ENCODE assay signal across 10 cellular contexts in genomic region chr3:183295211-183295610, GRCh38. TPM values are rescaled to one million over a fixed set of nuclear protein-coding genes. Genes with fewer than 3 reads are reported as not detected.
DNase-seq lines count a peak whose midpoint lies in the region; ATAC-seq and TF ChIP-seq lines count a peak whose summit lies in the region.
"Had no signal": no experiment of that assay in that cellular context is flagged by ENCODE, and none has a peak within 500 bp of the region (broad histone marks: within the 10 kb centered on the region; RNA-seq: fewer than 3 reads in every experiment).

No MANE protein-coding gene starts in this region.

- H3K9me2 ChIP-seq in hepatocyte (replicated peaks; ENCODE audit: insufficient read depth), result no peaks in the 10 kb centered on the region

- no peak overlapping the region for H2AFZ ChIP-seq in hepatocyte

- no peaks in the 10 kb centered on the region for H4K20me1 ChIP-seq in hepatocyte (ENCODE audit: insufficient read depth, poor library complexity, severe bottlenecking)

- no peaks in the 10 kb centered on the region for H3K79me2 ChIP-seq in hepatocyte

- TF ChIP-seq POLR2A in adrenal gland (IDR thresholded peaks at IDR 0.05), result no peak

- H3K4me3 ChIP-seq in left ventricle myocardium inferior (no peak overlapping the region), adrenal gland (no peak overlapping the region), hepatocyte (no peak overlapping the region)

- no peak overlapping the region for H3K27ac Mint-ChIP-seq in activated naive CD4-positive, alpha-beta T cell treated with anti-CD3 and anti-CD28 coated beads, Interleukin-2, amount 50 U/mL, for 72 hours

- no peaks in the 10 kb centered on the region for H3K9me3 Mint-ChIP-seq in activated naive CD4-positive, alpha-beta T cell treated with anti-CD3 and anti-CD28 coated beads, Interleukin-2, amount 50 U/mL, for 72 hours

- peaks cover 0 to 6% of the 10 kb centered on the region in 2 donors for H3K36me3 Mint-ChIP-seq in activated naive CD4-positive, alpha-beta T cell treated with anti-CD3 and anti-CD28 coated beads, Interleukin-2, amount 50 U/mL, for 72 hours

- intact Hi-C loops in Right ventricle myocardium inferior (cut with DNase I) (no loop called here), left ventricle myocardium inferior (cut with micrococcal nuclease) (no loop called here), adrenal gland (cut with DNase I) (no loop called here)

- no peak for DNase-seq in Right ventricle myocardium inferior (ENCODE audit: missing footprints)
- no peak for DNase-seq in left ventricle myocardium inferior
- peak; percentile 63 to 86 (median 81) for DNase-seq in adrenal gland
- peak; percentile 37 for DNase-seq in hepatocyte (ENCODE audit: low spot score)
- peak; percentile 83 for DNase-seq in ureter (ENCODE audit: low spot score)
- no peak for DNase-seq in activated naive CD4-positive, alpha-beta T cell treated with anti-CD3 and anti-CD28 coated beads, Interleukin-2, amount 50 U/mL, for 72 hours (ENCODE audit: low spot score in 2 of 2)
- DNase-seq in activated CD4-positive, alpha-beta T cell treated with anti-CD3 and anti-CD28 coated beads for 48 hours, result no peak
- DNase-seq in hippocampal formation (lab: John Stamatoyannopoulos, UW), result no peak
- DNase-seq: effector memory CD4-positive, alpha-beta T cell; MM.1S had no signal

- TF ChIP-seq CTCF in left ventricle myocardium inferior (IDR thresholded peaks at IDR 0.05; ENCODE audit: borderline replicate concordance), result no peak
- TF ChIP-seq CTCF in adrenal gland (IDR thresholded peaks at IDR 0.05), result no peak
- TF ChIP-seq CTCF in hepatocyte (IDR thresholded peaks at IDR 0.05; ENCODE audit: poor library complexity), result no peak

- H3K27ac ChIP-seq in left ventricle myocardium inferior (replicated peaks) (no peak overlapping the region), adrenal gland (peak overlapping the region in 2 of 5 donors; percentile 3 to 77), hepatocyte (no peak overlapping the region)

- no peaks in the 10 kb centered on the region for H3K9me3 ChIP-seq in left ventricle myocardium inferior (replicated peaks)
- no peaks in the 10 kb centered on the region for H3K9me3 ChIP-seq in adrenal gland (replicated peaks in 1 of 3)
- H3K9me3 ChIP-seq in hepatocyte (ENCODE audit: low read depth), result no peaks in the 10 kb centered on the region

- no peak overlapping the region for H3K4me2 ChIP-seq in hepatocyte

- WGBS in adrenal gland, 4 donors, result 27 to 37% (median 29%) methylated on average over 2 to 3 of the region's 3 CpGs
- WGBS in hepatocyte (ENCODE audit: low lambda C conversion rate, missing lambda C conversion rate), result 76% methylated on average over 3 of the region's 3 CpGs

- no peaks in the 10 kb centered on the region for H3K27me3 ChIP-seq in left ventricle myocardium inferior (ENCODE audit: low read depth)
- H3K27me3 ChIP-seq in adrenal gland, result no peaks in the 10 kb centered on the region
- H3K27me3 ChIP-seq in hepatocyte, result no peaks in the 10 kb centered on the region

- H3K4me1 ChIP-seq in left ventricle myocardium inferior (peaks cover 14% of the 10 kb centered on the region), adrenal gland (replicated peaks in 1 of 2) (peaks cover 0 to 15% of the 10 kb centered on the region in 2 donors), hepatocyte (ENCODE audit: insufficient read depth) (peaks cover 9% of the 10 kb centered on the region)

- ATAC-seq in Right ventricle myocardium inferior, result peak; percentile 61
- no peak for ATAC-seq in activated naive CD4-positive, alpha-beta T cell treated with anti-CD3 and anti-CD28 coated beads, Interleukin-2, amount 50 U/mL, for 72 hours

- H3K36me3 ChIP-seq in left ventricle myocardium inferior, result no peaks in the 10 kb centered on the region
- H3K36me3 ChIP-seq in adrenal gland (replicated peaks in 1 of 2), result peaks cover 0 to 16% of the 10 kb centered on the region in 2 donors
- H3K36me3 ChIP-seq in hepatocyte (replicated peaks; ENCODE audit: insufficient read depth, low read depth), result no peaks in the 10 kb centered on the region

RNA-seq across cellular contexts. Expression of gene B3GNT5, which starts 42.2 kb away (rescaled TPM):
- total RNA-seq in Right ventricle myocardium inferior, result 2.0 TPM
- total RNA-seq in left ventricle myocardium inferior, result 2.1 TPM
- total RNA-seq in adrenal gland, result 1 to 10 TPM in 7 of 8 donors, under 1 TPM in 1; 0.18 to 3.6 (median 3.1) TPM
- polyA plus RNA-seq in adrenal gland, result 1 to 10 TPM; 2.0 to 2.6 (median 2.3) TPM
- 39.6 and 40.7 TPM in 2 replicates for total RNA-seq in hepatocyte
- polyA plus RNA-seq in hepatocyte, result 16.2 and 22.7 TPM in 2 replicates
- 20.3 TPM for total RNA-seq in ureter
- 10 to 100 TPM; 12.4 to 56.4 TPM for total RNA-seq in activated naive CD4-positive, alpha-beta T cell treated with anti-CD3 and anti-CD28 coated beads, Interleukin-2, amount 50 U/mL, for 72 hours

Comparison
In these comparisons a context has a peak if more than half of its experiments do, and no peak if none do; other contexts are left out.
1. DNase-seq: peak in adrenal gland (7 of 7), hepatocyte (single experiment) and ureter (single experiment); none in Right ventricle myocardium inferior (single experiment), left ventricle myocardium inferior (single experiment), activated naive CD4-positive, alpha-beta T cell treated with anti-CD3 and anti-CD28 coated beads, Interleukin-2, amount 50 U/mL, for 72 hours (0 of 2), activated CD4-positive, alpha-beta T cell treated with anti-CD3 and anti-CD28 coated beads for 48 hours (single experiment) and hippocampal formation (0 of 2).